In the genomic region with DNA sequence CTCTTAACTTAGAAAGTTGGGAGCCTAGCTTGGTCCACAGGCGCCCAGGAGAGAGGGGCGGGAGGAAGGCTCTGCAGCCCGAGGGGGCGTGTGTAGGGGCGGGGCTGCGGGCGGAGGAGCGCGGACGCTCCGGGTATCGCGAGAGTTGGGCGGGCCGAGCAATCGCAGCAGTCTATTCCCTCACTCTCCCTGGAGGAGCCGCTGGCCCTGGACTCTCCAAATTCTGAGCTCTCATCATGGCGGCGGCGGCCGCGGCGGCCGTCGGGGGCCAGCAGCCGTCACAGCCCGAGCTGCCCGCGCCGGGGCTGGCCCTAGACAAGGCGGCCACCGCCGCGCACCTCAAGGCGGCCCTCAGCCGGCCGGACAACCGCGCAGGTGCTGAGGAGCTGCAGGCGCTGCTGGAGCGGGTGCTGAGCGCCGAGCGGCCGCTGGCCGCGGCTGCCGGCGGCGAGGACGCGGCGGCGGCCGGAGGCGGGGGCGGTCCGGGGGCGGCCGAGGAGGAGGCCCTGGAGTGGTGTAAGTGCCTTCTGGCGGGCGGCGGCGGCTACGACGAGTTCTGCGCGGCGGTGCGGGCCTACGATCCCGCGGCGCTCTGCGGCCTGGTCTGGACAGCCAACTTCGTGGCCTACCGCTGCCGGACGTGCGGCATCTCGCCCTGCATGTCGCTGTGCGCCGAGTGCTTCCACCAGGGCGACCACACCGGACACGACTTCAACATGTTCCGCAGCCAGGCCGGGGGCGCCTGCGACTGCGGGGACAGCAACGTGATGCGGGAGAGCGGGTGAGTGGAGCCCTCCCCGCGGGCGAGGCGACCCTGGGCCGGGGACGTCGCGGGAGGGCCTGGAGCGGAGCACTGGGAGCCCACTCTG, we compare ENCODE assay signal across 8 cellular contexts.
DNase-seq lines count a peak whose midpoint lies in the region; ATAC-seq and TF ChIP-seq lines count a peak whose summit lies in the region.

A gene with protein sequence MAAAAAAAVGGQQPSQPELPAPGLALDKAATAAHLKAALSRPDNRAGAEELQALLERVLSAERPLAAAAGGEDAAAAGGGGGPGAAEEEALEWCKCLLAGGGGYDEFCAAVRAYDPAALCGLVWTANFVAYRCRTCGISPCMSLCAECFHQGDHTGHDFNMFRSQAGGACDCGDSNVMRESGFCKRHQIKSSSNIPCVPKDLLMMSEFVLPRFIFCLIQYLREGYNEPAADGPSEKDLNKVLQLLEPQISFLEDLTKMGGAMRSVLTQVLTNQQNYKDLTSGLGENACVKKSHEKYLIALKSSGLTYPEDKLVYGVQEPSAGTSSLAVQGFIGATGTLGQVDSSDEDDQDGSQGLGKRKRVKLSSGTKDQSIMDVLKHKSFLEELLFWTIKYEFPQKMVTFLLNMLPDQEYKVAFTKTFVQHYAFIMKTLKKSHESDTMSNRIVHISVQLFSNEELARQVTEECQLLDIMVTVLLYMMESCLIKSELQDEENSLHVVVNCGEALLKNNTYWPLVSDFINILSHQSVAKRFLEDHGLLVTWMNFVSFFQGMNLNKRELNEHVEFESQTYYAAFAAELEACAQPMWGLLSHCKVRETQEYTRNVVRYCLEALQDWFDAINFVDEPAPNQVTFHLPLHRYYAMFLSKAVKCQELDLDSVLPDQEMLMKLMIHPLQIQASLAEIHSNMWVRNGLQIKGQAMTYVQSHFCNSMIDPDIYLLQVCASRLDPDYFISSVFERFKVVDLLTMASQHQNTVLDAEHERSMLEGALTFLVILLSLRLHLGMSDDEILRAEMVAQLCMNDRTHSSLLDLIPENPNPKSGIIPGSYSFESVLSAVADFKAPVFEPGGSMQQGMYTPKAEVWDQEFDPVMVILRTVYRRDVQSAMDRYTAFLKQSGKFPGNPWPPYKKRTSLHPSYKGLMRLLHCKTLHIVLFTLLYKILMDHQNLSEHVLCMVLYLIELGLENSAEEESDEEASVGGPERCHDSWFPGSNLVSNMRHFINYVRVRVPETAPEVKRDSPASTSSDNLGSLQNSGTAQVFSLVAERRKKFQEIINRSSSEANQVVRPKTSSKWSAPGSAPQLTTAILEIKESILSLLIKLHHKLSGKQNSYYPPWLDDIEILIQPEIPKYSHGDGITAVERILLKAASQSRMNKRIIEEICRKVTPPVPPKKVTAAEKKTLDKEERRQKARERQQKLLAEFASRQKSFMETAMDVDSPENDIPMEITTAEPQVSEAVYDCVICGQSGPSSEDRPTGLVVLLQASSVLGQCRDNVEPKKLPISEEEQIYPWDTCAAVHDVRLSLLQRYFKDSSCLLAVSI (N-terminal part only) (plus strand): TSS at position 183 of the 869 bp plus-strand sequence. CDS start 54 bp downstream, at position 237.

- peak within 1 kb of the TSS; percentile 92 for H3K4me3 ChIP-seq in choroid plexus epithelial cell (ENCODE audit: low read depth, low read length)

- peak; percentile 79 for ATAC-seq in GM19043 (IDR thresholded peaks at IDR 0.05; ENCODE audit: low read depth, unreplicated experiment)
- ATAC-seq in HG03354 (IDR thresholded peaks at IDR 0.05; ENCODE audit: poor library complexity, severe bottlenecking, unreplicated experiment): peak; percentile 85

- peak; percentile 26 for TF ChIP-seq CTCF in choroid plexus epithelial cell (conservative IDR thresholded peaks at IDR 0.05; ENCODE audit: low read depth, low read length)

- DNase-seq in AML-193 (lab: John Stamatoyannopoulos, UW) (peak; percentile 80 to 85), NCI-H524 (lab: John Stamatoyannopoulos, UW) (peak; percentile 71 to 87), choroid plexus epithelial cell (ENCODE audit: low read depth) (peak; percentile 95), kidney tubule cell (ENCODE audit: low spot score) (peak; percentile 93)
- peak; percentile 88 to 90 for DNase-seq in activated CD4-positive, alpha-beta T cell treated with anti-CD3 and anti-CD28 coated beads for 4 hours
- DNase-seq in stimulated activated CD4-positive, alpha-beta T cell treated with anti-CD3 and anti-CD28 coated beads, Interleukin-1b, Interleukin-23, amount 100 ng/mL, for 1 hour (ENCODE audit: low read depth in 2 of 2): peak; percentile 67 to 86

Comparison
In these comparisons a context has a peak if more than half of its experiments do, and no peak if none do; other contexts are left out.
1. Peak in every context shown above with its lines: DNase-seq, ATAC-seq and H3K4me3 ChIP-seq.